Comparison of ENCODE assay signal across 14 cellular contexts in the genomic region with DNA sequence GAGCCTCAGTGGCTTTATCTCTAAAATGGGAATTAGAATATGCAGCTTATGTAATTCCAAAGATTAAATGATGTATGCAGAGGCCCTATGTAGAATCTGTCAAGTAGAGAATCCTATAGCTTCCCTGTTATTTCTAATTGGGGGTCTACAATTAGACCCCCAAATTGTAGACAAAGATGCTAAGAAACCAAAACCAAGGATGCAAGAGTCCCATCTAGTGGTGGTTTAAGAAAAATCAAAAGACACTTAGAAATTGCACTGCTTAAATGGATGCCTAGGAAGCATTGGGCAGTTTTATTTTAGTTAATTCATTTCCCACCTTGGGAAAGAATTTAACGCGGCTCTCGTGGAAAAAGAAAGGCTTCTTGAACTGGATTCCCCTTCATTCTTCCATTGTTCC.
DNase-seq lines count a peak whose midpoint lies in the region; ATAC-seq and TF ChIP-seq lines count a peak whose summit lies in the region.
"Had no signal": no experiment of that assay in that cellular context is flagged by ENCODE, and none has a peak within 500 bp of the region (broad histone marks: within the 10 kb centered on the region; RNA-seq: fewer than 3 reads in every experiment).

No MANE protein-coding gene starts in this region.

- H3K36me3 ChIP-seq in A673 (ENCODE audit: insufficient read depth, low read length, poor library complexity, severe bottlenecking) = no peaks in the 10 kb centered on the region
- no peaks in the 10 kb centered on the region for H3K36me3 ChIP-seq in lower lobe of right lung
- H3K36me3 ChIP-seq: BLaER1 treated with 17β-estradiol and CSF1 and Interleukin-3, amounts not matched to agents 10 nM and 100 nM; esophagus squamous epithelium had no signal

- no peaks in the 10 kb centered on the region for H3K9me3 Mint-ChIP-seq in glutamatergic neuron (ENCODE audit: unreplicated experiment)

- no TSS peak for BruUV-seq in A673 (replicated peaks; lab: Mats Ljungman, UMichigan)

- H3K27ac Mint-ChIP-seq in glutamatergic neuron (ENCODE audit: unreplicated experiment) = no peak overlapping the region

- peak; percentile 25 for DNase-seq in A673 (ENCODE audit: low spot score)
- DNase-seq in GM12865 (ENCODE audit: low read depth) = no peak
- DNase-seq in RKO (ENCODE audit: low spot score) = peak; percentile 29
- no peak for DNase-seq in glutamatergic neuron
- DNase-seq in lower lobe of right lung = no peak
- DNase-seq in HuH-7.5 (ENCODE audit: low spot score) = no peak
- no peak for DNase-seq in SK-N-DZ (ENCODE audit: low spot score)
- DNase-seq in activated CD4-positive, alpha-beta T cell treated with anti-CD3 and anti-CD28 coated beads for 48 hours = no peak
- DNase-seq: aorta, esophagus squamous epithelium, left colon, NCI-H1105 had no signal

- no peaks in the 10 kb centered on the region for H3K27me3 Mint-ChIP-seq in glutamatergic neuron (ENCODE audit: unreplicated experiment)

- H3K27me3 ChIP-seq in A673 (replicated peaks; ENCODE audit: insufficient read depth, low read depth, low read length, poor library complexity) (peaks cover 10% of the 10 kb centered on the region), lower lobe of right lung (ENCODE audit: low read depth) (no peaks in the 10 kb centered on the region)
- H3K27me3 ChIP-seq: BLaER1 treated with 17β-estradiol and CSF1 and Interleukin-3, amounts not matched to agents 10 nM and 100 nM; esophagus squamous epithelium had no signal

- no peaks in the 10 kb centered on the region for H3K4me1 ChIP-seq in A673 (ENCODE audit: insufficient read depth, low read length, poor library complexity, severe bottlenecking)
- H3K4me1 ChIP-seq in lower lobe of right lung = no peaks in the 10 kb centered on the region
- H3K4me1 ChIP-seq: esophagus squamous epithelium, parathyroid adenoma had no signal

- no peak for ATAC-seq in lower lobe of right lung
- ATAC-seq: left colon had no signal

- CTCF ChIA-PET in A673 (lab: Charles Lee) = no interaction called here

- H3K4me3 ChIP-seq in A673 (ENCODE audit: low read depth, low read length, poor library complexity, severe bottlenecking) (no peak overlapping the region), GM12865 (ENCODE audit: low read depth, low read length) (no peak overlapping the region), lower lobe of right lung (no peak overlapping the region)
- H3K4me3 ChIP-seq: BLaER1 treated with 17β-estradiol and CSF1 and Interleukin-3, amounts not matched to agents 10 nM and 100 nM; esophagus squamous epithelium had no signal

- POLR2A ChIA-PET in A673 (lab: Charles Lee; ENCODE audit: low non-redundant PET) = no interaction called here

- H3K9me3 ChIP-seq in A673 (ENCODE audit: low read depth, low read length, poor library complexity, severe bottlenecking) (no peaks in the 10 kb centered on the region), lower lobe of right lung (no peaks in the 10 kb centered on the region)
- H3K9me3 ChIP-seq: BLaER1 treated with 17β-estradiol and CSF1 and Interleukin-3, amounts not matched to agents 10 nM and 100 nM; esophagus squamous epithelium had no signal

- H3K36me3 Mint-ChIP-seq in glutamatergic neuron (ENCODE audit: unreplicated experiment) = no peaks in the 10 kb centered on the region

- intact Hi-C loops in A673 (cut with micrococcal nuclease; ENCODE audit: unreplicated experiment) (loop anchor here (1.0 to 10.0 kb wide), 6 partner anchors 152 to 1512 kb away; partner anchors contain the start of gene GABRG1), lower lobe of right lung (cut with DNase I) (loop anchor here (5.0 kb wide), 1 partner anchor 1347 kb away; no protein-coding TSS in a partner anchor)

- no peak overlapping the region for H3K4me3 Mint-ChIP-seq in glutamatergic neuron (ENCODE audit: unreplicated experiment)

- no peaks in the 10 kb centered on the region for H3K4me1 Mint-ChIP-seq in glutamatergic neuron (ENCODE audit: low read depth, unreplicated experiment)

- no peak overlapping the region for H3K27ac ChIP-seq in A673 (ENCODE audit: low read depth, low read length, poor library complexity, severe bottlenecking)
- H3K27ac ChIP-seq in lower lobe of right lung = no peak overlapping the region
- H3K27ac ChIP-seq: BLaER1 treated with 17β-estradiol and CSF1 and Interleukin-3, amounts not matched to agents 10 nM and 100 nM; esophagus squamous epithelium; parathyroid adenoma had no signal

- TF ChIP-seq CTCF in A673 (conservative IDR thresholded peaks at IDR 0.05; ENCODE audit: low read depth, low read length) (peak; percentile 65), GM12865 (IDR thresholded peaks at IDR 0.05; ENCODE audit: insufficient read depth, low read depth, low read length, missing control alignments) (peak; percentile 12), glutamatergic neuron (IDR thresholded peaks at IDR 0.05; ENCODE audit: partially characterized antibody, unreplicated experiment) (peak; percentile 37), lower lobe of right lung (IDR thresholded peaks at IDR 0.05) (no peak)

Comparison
In these comparisons a context has a peak if more than half of its experiments do, and no peak if none do; other contexts are left out.
1. DNase-seq: peak in A673 (single experiment) and RKO (single experiment); none in GM12865 (single experiment), glutamatergic neuron (single experiment), lower lobe of right lung (single experiment), HuH-7.5 (single experiment), SK-N-DZ (single experiment) and activated CD4-positive, alpha-beta T cell treated with anti-CD3 and anti-CD28 coated beads for 48 hours (single experiment).